In the genomic region with DNA sequence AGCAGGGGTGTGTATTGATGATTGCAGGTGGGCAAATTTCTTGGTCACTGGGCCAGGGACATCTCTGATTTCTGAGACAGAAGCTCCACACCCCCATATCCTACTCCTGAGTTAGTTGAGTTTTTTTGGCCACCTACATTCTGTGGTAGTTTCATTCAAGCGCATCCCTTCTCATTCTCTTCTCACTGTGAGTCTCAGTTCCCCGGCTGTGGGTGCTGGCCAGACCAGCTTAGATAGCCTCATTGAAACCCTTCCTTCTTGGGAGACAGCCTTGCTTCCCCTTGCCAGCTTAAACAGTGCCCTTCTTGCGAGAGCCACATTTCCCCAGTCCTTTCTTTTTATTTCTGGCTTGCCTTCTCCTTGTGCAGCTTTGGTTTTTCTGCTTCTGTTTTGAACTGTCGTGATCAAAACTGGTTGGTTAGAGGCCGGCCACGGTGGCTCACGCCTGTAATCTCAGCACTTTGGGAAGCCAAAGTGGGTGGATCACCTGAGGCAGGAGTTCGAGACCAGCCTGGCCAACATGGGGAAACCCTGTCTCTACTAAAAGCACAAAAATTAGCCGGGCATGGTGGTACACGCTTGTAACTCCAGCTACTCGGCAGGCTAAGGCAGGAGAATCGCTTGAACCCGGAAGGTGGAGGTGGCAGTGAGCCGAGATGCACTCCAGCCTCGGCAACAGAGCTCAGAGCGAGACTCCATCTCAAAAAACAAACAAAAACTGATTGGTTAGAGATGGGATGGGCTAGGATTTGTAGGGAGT, we compare ENCODE assay signal across 15 cellular contexts. TPM values are rescaled to one million over a fixed set of nuclear protein-coding genes. Genes with fewer than 3 reads are reported as not detected.
DNase-seq lines count a peak whose midpoint lies in the region; ATAC-seq, FAIRE-seq and TF ChIP-seq lines count a peak whose summit lies in the region.
"Had no signal": no experiment of that assay in that cellular context is flagged by ENCODE, and none has a peak within 500 bp of the region (broad histone marks: within the 10 kb centered on the region; RNA-seq: fewer than 3 reads in every experiment).

No MANE protein-coding gene starts in this region.

- intact Hi-C loops in activated B cell treated with CpG ODN at 0.5 μM for 24 hours (cut with micrococcal nuclease) (no loop called here), pancreas (cut with DNase I) (no loop called here)

- H3K4me3 Mint-ChIP-seq in activated B cell treated with CpG ODN at 0.5 μM for 24 hours: peak overlapping the region; percentile 5
- H3K4me3 Mint-ChIP-seq: activated T-helper 17 cell treated with anti-CD3 and anti-CD28 coated beads, Interleukin-2, amount 50 U/mL, for 72 hours had no signal

- no peaks in the 10 kb centered on the region for H3K9me3 ChIP-seq in pancreas
- H3K9me3 ChIP-seq: thyroid gland had no signal

- H3K27ac ChIP-seq in C4-2B (peak overlapping the region; percentile 79), pancreas (peak overlapping the region; percentile 84 to 94 (median 92))
- H3K27ac ChIP-seq: brain microvascular endothelial cell, thyroid gland had no signal

- H3K4me3 ChIP-seq in pancreas: peak overlapping the region in 3 of 4 donors; percentile 89 to 98 (median 91)
- H3K4me3 ChIP-seq: thyroid gland had no signal

- H3K36me3 ChIP-seq in pancreas: no peaks in the 10 kb centered on the region
- H3K36me3 ChIP-seq: brain microvascular endothelial cell, thyroid gland had no signal

- peaks cover 0 to 19% (median 12%) of the 10 kb centered on the region in 3 donors for H3K4me1 ChIP-seq in pancreas

- TF ChIP-seq CTCF in C4-2B (conservative IDR thresholded peaks at IDR 0.05) (no peak), activated B cell treated with CpG ODN at 0.5 μM for 24 hours (IDR thresholded peaks at IDR 0.05) (no peak), pancreas (IDR thresholded peaks at IDR 0.05) (no peak)

- CTCF ChIA-PET in activated B cell treated with CpG ODN at 0.5 μM for 24 hours (lab: Charles Lee): interaction anchor here (1.0 to 1.1 kb wide), 2 partner anchors 24 to 33 kb away, joined by 3 read pairs; no protein-coding TSS in a partner anchor

- DNase-seq in activated B cell treated with CpG ODN at 0.5 μM for 24 hours: no peak
- DNase-seq in globus pallidus (ENCODE audit: low spot score): peak; percentile 54
- no peak for DNase-seq in pancreas
- DNase-seq in glomerular visceral epithelial cell (ENCODE audit: extremely low spot score): no peak
- DNase-seq in activated CD8-positive, alpha-beta memory T cell treated with anti-CD3 and anti-CD28 coated beads, Interleukin-2, amount 50 U/mL, for 4 hours: no peak
- DNase-seq: activated CD4-positive, alpha-beta T cell treated with anti-CD3 and anti-CD28 coated beads, Interleukin-2, amount 50 U/mL, for 1 hour; brain microvascular endothelial cell; NCI-H2029; NCI-H748 treated with DMSO at 0.1 percent for 48 hours; thyroid gland had no signal

- WGBS in pancreas, 2 donors: 44 to 48% methylated on average over 16 of the region's 16 CpGs

- ATAC-seq in activated B cell treated with CpG ODN at 0.5 μM for 24 hours (ENCODE audit: low read depth): no peak
- ATAC-seq in pancreas: no peak
- ATAC-seq in HG03521 (IDR thresholded peaks at IDR 0.05; ENCODE audit: unreplicated experiment): no peak
- no peak for ATAC-seq in GM19035 (IDR thresholded peaks at IDR 0.05; ENCODE audit: unreplicated experiment)
- ATAC-seq: activated T-helper 17 cell treated with anti-CD3 and anti-CD28 coated beads, Interleukin-2, amount 50 U/mL, for 72 hours; HCT116 had no signal

- peaks cover 2% of the 10 kb centered on the region for H3K36me3 Mint-ChIP-seq in activated B cell treated with CpG ODN at 0.5 μM for 24 hours (ENCODE audit: low read depth)

- H3K27me3 ChIP-seq in pancreas: no peaks in the 10 kb centered on the region
- H3K27me3 ChIP-seq: brain microvascular endothelial cell, thyroid gland had no signal

- peaks cover 11% of the 10 kb centered on the region for H3K4me1 Mint-ChIP-seq in activated B cell treated with CpG ODN at 0.5 μM for 24 hours

- peaks cover 2% of the 10 kb centered on the region for H3K27me3 Mint-ChIP-seq in activated B cell treated with CpG ODN at 0.5 μM for 24 hours

- H3K27ac Mint-ChIP-seq in activated B cell treated with CpG ODN at 0.5 μM for 24 hours: no peak overlapping the region
- H3K27ac Mint-ChIP-seq: activated T-helper 17 cell treated with anti-CD3 and anti-CD28 coated beads, Interleukin-2, amount 50 U/mL, for 72 hours had no signal

- POLR2A ChIA-PET in activated B cell treated with CpG ODN at 0.5 μM for 24 hours (lab: Charles Lee): no interaction called here

- H3K9me3 Mint-ChIP-seq in activated B cell treated with CpG ODN at 0.5 μM for 24 hours: no peaks in the 10 kb centered on the region
- H3K9me3 Mint-ChIP-seq: activated T-helper 17 cell treated with anti-CD3 and anti-CD28 coated beads, Interleukin-2, amount 50 U/mL, for 72 hours had no signal

- no peak for FAIRE-seq in pancreas (lab: Jason Lieb, UNC)

RNA-seq across cellular contexts. Expression of a gene that starts 2.8 kb away (rescaled TPM):
- 11.7 and 17.4 TPM in 2 replicates for total RNA-seq in activated B cell treated with CpG ODN at 0.5 μM for 24 hours
- 100 to 1,000 TPM in 2 of 6 donors, 10 to 100 TPM in 4; 29.7 to 122 (median 60.5) TPM for total RNA-seq in pancreas
- 10 to 100 TPM; 91.8 to 95.6 TPM for polyA plus RNA-seq in pancreas

RNA-seq across cellular contexts. Expression of a gene that starts 56.0 kb away (rescaled TPM):
- total RNA-seq in activated B cell treated with CpG ODN at 0.5 μM for 24 hours (15.6 and 16.6 TPM in 2 replicates), pancreas (1 to 10 TPM; 1.9 to 3.1 (median 2.3) TPM)
- 1 to 10 TPM; 1.0 to 2.3 TPM for polyA plus RNA-seq in pancreas
